Comparison of ENCODE assay signal across 9 cellular contexts in genomic region chr22:26658161-26658560, GRCh38. TPM values are rescaled to one million over a fixed set of nuclear protein-coding genes. Genes with fewer than 3 reads are reported as not detected.
DNase-seq lines count a peak whose midpoint lies in the region; ATAC-seq lines count a peak whose summit lies in the region.
"Had no signal": no experiment of that assay in that cellular context is flagged by ENCODE, and none has a peak within 500 bp of the region (broad histone marks: within the 10 kb centered on the region; RNA-seq: fewer than 3 reads in every experiment).

No MANE protein-coding gene starts in this region.

- no peaks in the 10 kb centered on the region for H3K36me3 Mint-ChIP-seq in stimulated activated naive CD8-positive, alpha-beta T cell treated with anti-CD3 and anti-CD28 coated beads, Interleukin-15, Interleukin-2, amounts not matched to agents 100 ng/mL and 50 ng/mL, for 24 hours (ENCODE audit: low read depth)
- peaks cover 0 to 1% of the 10 kb centered on the region in 2 donors for H3K36me3 Mint-ChIP-seq in activated T-cell treated with anti-CD3 and anti-CD28 coated beads, Interleukin-2, amount 50 U/mL, for 72 hours (ENCODE audit: insufficient read depth in 2 of 2)
- H3K36me3 Mint-ChIP-seq in immature natural killer cell: no peaks in the 10 kb centered on the region

- no peak for ATAC-seq in stimulated activated naive CD8-positive, alpha-beta T cell treated with anti-CD3 and anti-CD28 coated beads, Interleukin-15, Interleukin-2, amounts not matched to agents 100 U/mL and 50 U/mL, for 24 hours
- peak in 1 of 2 donors; percentile 8 for ATAC-seq in activated T-cell treated with anti-CD3 and anti-CD28 coated beads, Interleukin-2, amount 50 U/mL, for 72 hours (replicated peaks in 1 of 2)
- no peak for ATAC-seq in HG02870 (IDR thresholded peaks at IDR 0.05; ENCODE audit: unreplicated experiment)
- no peak for ATAC-seq in HG03139 (IDR thresholded peaks at IDR 0.05; ENCODE audit: unreplicated experiment)

- no peaks in the 10 kb centered on the region for H3K27me3 Mint-ChIP-seq in stimulated activated naive CD8-positive, alpha-beta T cell treated with anti-CD3 and anti-CD28 coated beads, Interleukin-15, Interleukin-2, amounts not matched to agents 100 ng/mL and 50 ng/mL, for 24 hours
- no peaks in the 10 kb centered on the region for H3K27me3 Mint-ChIP-seq in activated T-cell treated with anti-CD3 and anti-CD28 coated beads, Interleukin-2, amount 50 U/mL, for 72 hours (ENCODE audit: low read depth)
- peaks cover 0 to 3% (median 2%) of the 10 kb centered on the region in 3 donors for H3K27me3 Mint-ChIP-seq in immature natural killer cell (ENCODE audit: low read depth in 3 of 3)

- H3K9me3 Mint-ChIP-seq in stimulated activated naive CD8-positive, alpha-beta T cell treated with anti-CD3 and anti-CD28 coated beads, Interleukin-15, Interleukin-2, amounts not matched to agents 100 ng/mL and 50 ng/mL, for 24 hours: no peaks in the 10 kb centered on the region
- no peaks in the 10 kb centered on the region for H3K9me3 Mint-ChIP-seq in activated T-cell treated with anti-CD3 and anti-CD28 coated beads, Interleukin-2, amount 50 U/mL, for 72 hours
- H3K9me3 Mint-ChIP-seq in immature natural killer cell: no peaks in the 10 kb centered on the region

- H3K4me3 Mint-ChIP-seq in stimulated activated naive CD8-positive, alpha-beta T cell treated with anti-CD3 and anti-CD28 coated beads, Interleukin-15, Interleukin-2, amounts not matched to agents 100 ng/mL and 50 ng/mL, for 24 hours: peak overlapping the region; percentile 83
- H3K4me3 Mint-ChIP-seq in activated T-cell treated with anti-CD3 and anti-CD28 coated beads, Interleukin-2, amount 50 U/mL, for 72 hours: peak overlapping the region; percentile 91 to 95
- peak overlapping the region; percentile 86 to 94 (median 89) for H3K4me3 Mint-ChIP-seq in immature natural killer cell

- H3K27ac Mint-ChIP-seq in stimulated activated naive CD8-positive, alpha-beta T cell treated with anti-CD3 and anti-CD28 coated beads, Interleukin-15, Interleukin-2, amounts not matched to agents 100 ng/mL and 50 ng/mL, for 24 hours: no peak overlapping the region
- peak overlapping the region; percentile 76 for H3K27ac Mint-ChIP-seq in activated T-cell treated with anti-CD3 and anti-CD28 coated beads, Interleukin-2, amount 50 U/mL, for 72 hours
- H3K27ac Mint-ChIP-seq in immature natural killer cell: peak overlapping the region; percentile 65 to 90 (median 78)

- intact Hi-C loops in head of caudate nucleus (cut with DNase I): loop anchor here (10.0 kb wide), 1 partner anchor 173 kb away; the partner anchor contains the start of genes HPS4 and SRRD

- DNase-seq in stimulated activated naive CD8-positive, alpha-beta T cell treated with anti-CD3 and anti-CD28 coated beads, Interleukin-15, Interleukin-2, amounts not matched to agents 100 U/mL and 50 U/mL, for 24 hours: no peak
- no peak for DNase-seq in activated T-cell treated with anti-CD3 and anti-CD28 coated beads, Interleukin-2, amount 50 U/mL, for 72 hours
- DNase-seq in immature natural killer cell (no peak), head of caudate nucleus (no peak)
- no peak for DNase-seq in stimulated activated CD8-positive, alpha-beta memory T cell treated with anti-CD3 and anti-CD28 coated beads, Interleukin-4, amount 100 ng/mL, for 48 hours

- peaks cover 27% of the 10 kb centered on the region for H3K4me1 Mint-ChIP-seq in stimulated activated naive CD8-positive, alpha-beta T cell treated with anti-CD3 and anti-CD28 coated beads, Interleukin-15, Interleukin-2, amounts not matched to agents 100 ng/mL and 50 ng/mL, for 24 hours (ENCODE audit: low read depth)
- peaks cover 22% of the 10 kb centered on the region for H3K4me1 Mint-ChIP-seq in activated T-cell treated with anti-CD3 and anti-CD28 coated beads, Interleukin-2, amount 50 U/mL, for 72 hours (ENCODE audit: low read depth)
- peaks cover 22 to 36% of the 10 kb centered on the region in 2 donors for H3K4me1 Mint-ChIP-seq in immature natural killer cell

RNA-seq across cellular contexts. Expression of gene MIAT, which starts 0.8 kb away (rescaled TPM):
- total RNA-seq in activated T-cell treated with anti-CD3 and anti-CD28 coated beads, Interleukin-2, amount 50 U/mL, for 72 hours: 100 to 1,000 TPM in 1 of 2 donors, 10 to 100 TPM in 1; 65.9 to 113 TPM
- 1 to 10 TPM in 1 of 3 donors, not detected in 2; 2.2 TPM for polyA plus RNA-seq in immature natural killer cell

RNA-seq across cellular contexts. Expression of gene CRYBA4, which starts 36.4 kb away (rescaled TPM):
- under 1 TPM in 1 of 2 donors, not detected in 1; 0.63 TPM for total RNA-seq in activated T-cell treated with anti-CD3 and anti-CD28 coated beads, Interleukin-2, amount 50 U/mL, for 72 hours
- under 1 TPM in 2 of 3 donors, not detected in 1; 0.46 to 0.95 TPM for polyA plus RNA-seq in immature natural killer cell
- total RNA-seq: pulmonary artery endothelial cell had no signal

RNA-seq across cellular contexts. Expression of gene CRYBB1, which starts 40.3 kb away (rescaled TPM):
- not detected for total RNA-seq in activated T-cell treated with anti-CD3 and anti-CD28 coated beads, Interleukin-2, amount 50 U/mL, for 72 hours
- not detected for polyA plus RNA-seq in immature natural killer cell
- total RNA-seq: pulmonary artery endothelial cell had no signal
